ENCODE assay signal across 1 cellular context in the genomic region with DNA sequence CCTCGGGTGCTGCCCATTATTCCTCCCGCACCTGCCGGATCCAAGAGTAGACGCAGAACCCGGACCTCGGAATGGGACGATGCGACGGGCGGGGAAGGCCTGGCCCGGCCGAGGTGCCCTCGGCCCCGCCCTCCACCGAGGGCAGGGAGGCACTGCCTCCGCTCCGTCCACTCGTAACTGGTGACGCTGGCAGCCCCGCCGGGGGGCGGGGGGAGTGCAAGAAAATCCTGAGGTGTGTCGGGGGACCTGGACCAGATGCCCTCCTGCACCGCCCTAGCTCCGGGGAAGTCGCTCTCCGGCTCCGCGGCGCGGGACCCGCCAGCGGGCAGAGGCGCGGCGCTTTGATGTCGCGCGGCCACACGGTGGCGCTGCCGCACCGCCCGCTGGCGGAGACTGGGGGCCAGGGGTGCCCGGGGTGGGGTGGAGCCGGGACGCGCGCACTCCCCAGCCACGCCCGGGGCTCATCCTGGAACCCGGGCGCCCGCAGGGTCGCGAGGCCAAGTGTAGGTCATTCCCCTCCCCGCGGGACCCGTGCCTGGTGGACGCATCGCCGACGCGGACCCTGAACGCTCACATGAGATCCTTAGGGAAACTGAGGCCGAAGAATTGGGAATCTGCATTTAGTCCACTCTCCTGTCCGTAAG.
TF ChIP-seq lines count a peak whose summit lies in the region.

No MANE protein-coding gene starts in this region.

TF ChIP-seq in HepG2, 621 proteins besides CTCF, POLR2A, EP300 and RAD21 (continued from another document):
- TF ChIP-seq ZFY (CRISPR knock-in tag; IDR thresholded peaks at IDR 0.05) = peak; percentile 59; the same call in 1 of the 2 replicates
- TF ChIP-seq KAT7 (CRISPR knock-in tag; IDR thresholded peaks at IDR 0.05; ENCODE audit: borderline replicate concordance) = 0 out of 2 replicates have a peak, but pooled peaks have one; percentile 34
- TF ChIP-seq ZNF644 (CRISPR knock-in tag; IDR thresholded peaks at IDR 0.05; ENCODE audit: low read depth) = no peak
- TF ChIP-seq ASH2L (IDR thresholded peaks at IDR 0.05; ENCODE audit: insufficient read length, low read depth, low read length) = peak; percentile 36
- 0 out of 2 replicates have a peak, but pooled peaks have one; percentile 1 for TF ChIP-seq ZBTB4 (CRISPR knock-in tag; IDR thresholded peaks at IDR 0.05; ENCODE audit: borderline replicate concordance)
- TF ChIP-seq SMYD3 (CRISPR knock-in tag; IDR thresholded peaks at IDR 0.05) = 0 out of 2 replicates have a peak, but pooled peaks have one; percentile 53
- peak; percentile 40; the same call in 1 of the 2 replicates for TF ChIP-seq ZNF225 (CRISPR knock-in tag; IDR thresholded peaks at IDR 0.05)
- no peak for TF ChIP-seq HINFP (CRISPR knock-in tag; IDR thresholded peaks at IDR 0.05; ENCODE audit: low read depth)
- no peak for TF ChIP-seq RARG (CRISPR knock-in tag; IDR thresholded peaks at IDR 0.05; ENCODE audit: low read depth)
- TF ChIP-seq, protein P1, sequence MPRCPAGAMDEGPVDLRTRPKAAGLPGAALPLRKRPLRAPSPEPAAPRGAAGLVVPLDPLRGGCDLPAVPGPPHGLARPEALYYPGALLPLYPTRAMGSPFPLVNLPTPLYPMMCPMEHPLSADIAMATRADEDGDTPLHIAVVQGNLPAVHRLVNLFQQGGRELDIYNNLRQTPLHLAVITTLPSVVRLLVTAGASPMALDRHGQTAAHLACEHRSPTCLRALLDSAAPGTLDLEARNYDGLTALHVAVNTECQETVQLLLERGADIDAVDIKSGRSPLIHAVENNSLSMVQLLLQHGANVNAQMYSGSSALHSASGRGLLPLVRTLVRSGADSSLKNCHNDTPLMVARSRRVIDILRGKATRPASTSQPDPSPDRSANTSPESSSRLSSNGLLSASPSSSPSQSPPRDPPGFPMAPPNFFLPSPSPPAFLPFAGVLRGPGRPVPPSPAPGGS (CRISPR knock-in tag; IDR thresholded peaks at IDR 0.05) = peak; percentile 63; the same call in 1 of the 2 replicates
- no peak for TF ChIP-seq ZBTB14 (CRISPR knock-in tag; IDR thresholded peaks at IDR 0.05)
- peak; percentile 16; the same call in 1 of the 2 replicates for TF ChIP-seq ERF (CRISPR knock-in tag; IDR thresholded peaks at IDR 0.05)
- TF ChIP-seq, protein P2, sequence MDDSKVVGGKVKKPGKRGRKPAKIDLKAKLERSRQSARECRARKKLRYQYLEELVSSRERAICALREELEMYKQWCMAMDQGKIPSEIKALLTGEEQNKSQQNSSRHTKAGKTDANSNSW (CRISPR knock-in tag; IDR thresholded peaks at IDR 0.05; ENCODE audit: borderline replicate concordance) = no peak; the same call in 1 of the 2 replicates
- TF ChIP-seq ZNF354B (CRISPR knock-in tag; IDR thresholded peaks at IDR 0.05) = no peak
- 0 out of 2 replicates have a peak, but pooled peaks have one; percentile 87 for TF ChIP-seq SMAD1 (CRISPR knock-in tag; IDR thresholded peaks at IDR 0.05; ENCODE audit: borderline replicate concordance, low read depth)
- TF ChIP-seq ZC3H13 (CRISPR knock-in tag; IDR thresholded peaks at IDR 0.05) = no peak
- TF ChIP-seq HNRNPL (IDR thresholded peaks at IDR 0.05; ENCODE audit: low read depth, low read length) = peak; percentile 66; the same call in 1 of the 2 replicates
- TF ChIP-seq ZMYM4 (CRISPR knock-in tag; IDR thresholded peaks at IDR 0.05) = peak; percentile 50; the same call in 1 of the 2 replicates
- TF ChIP-seq ZNF839 (CRISPR knock-in tag; IDR thresholded peaks at IDR 0.05; ENCODE audit: borderline replicate concordance) = no peak
- TF ChIP-seq RERE (CRISPR knock-in tag; IDR thresholded peaks at IDR 0.05; ENCODE audit: low read depth) = no peak
- TF ChIP-seq SMARCE1 (IDR thresholded peaks at IDR 0.05; ENCODE audit: borderline replicate concordance) = no peak
- no peak; the same call in 1 of the 2 replicates for TF ChIP-seq SMC3 (IDR thresholded peaks at IDR 0.05; ENCODE audit: low read length)
- TF ChIP-seq, protein P3, sequence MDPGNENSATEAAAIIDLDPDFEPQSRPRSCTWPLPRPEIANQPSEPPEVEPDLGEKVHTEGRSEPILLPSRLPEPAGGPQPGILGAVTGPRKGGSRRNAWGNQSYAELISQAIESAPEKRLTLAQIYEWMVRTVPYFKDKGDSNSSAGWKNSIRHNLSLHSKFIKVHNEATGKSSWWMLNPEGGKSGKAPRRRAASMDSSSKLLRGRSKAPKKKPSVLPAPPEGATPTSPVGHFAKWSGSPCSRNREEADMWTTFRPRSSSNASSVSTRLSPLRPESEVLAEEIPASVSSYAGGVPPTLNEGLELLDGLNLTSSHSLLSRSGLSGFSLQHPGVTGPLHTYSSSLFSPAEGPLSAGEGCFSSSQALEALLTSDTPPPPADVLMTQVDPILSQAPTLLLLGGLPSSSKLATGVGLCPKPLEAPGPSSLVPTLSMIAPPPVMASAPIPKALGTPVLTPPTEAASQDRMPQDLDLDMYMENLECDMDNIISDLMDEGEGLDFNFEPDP (CRISPR knock-in tag; conservative IDR thresholded peaks at IDR 0.05) = no peak
- no peak for TF ChIP-seq SOX13 (IDR thresholded peaks at IDR 0.05)
- TF ChIP-seq SOX13 (CRISPR knock-in tag; conservative IDR thresholded peaks at IDR 0.05 in 1 of 2, IDR thresholded peaks at IDR 0.05 in 1 of 2) = 0 out of 4 replicates have a peak, but pooled peaks of 1 of the 2 experiments have one; percentile 10
- peak; percentile 30; the same call in 1 of the 2 replicates for TF ChIP-seq MEIS2 (CRISPR knock-in tag; IDR thresholded peaks at IDR 0.05)
- no peak for TF ChIP-seq MAFG (CRISPR knock-in tag; IDR thresholded peaks at IDR 0.05)
- TF ChIP-seq ZBTB7B (CRISPR knock-in tag; IDR thresholded peaks at IDR 0.05) = no peak
- TF ChIP-seq ZNF781 (CRISPR knock-in tag; IDR thresholded peaks at IDR 0.05; ENCODE audit: borderline replicate concordance, not compliant biosample characterization) = no peak
TF ChIP-seq in HepG2: peak in this region for 95.
